In the genomic region with DNA sequence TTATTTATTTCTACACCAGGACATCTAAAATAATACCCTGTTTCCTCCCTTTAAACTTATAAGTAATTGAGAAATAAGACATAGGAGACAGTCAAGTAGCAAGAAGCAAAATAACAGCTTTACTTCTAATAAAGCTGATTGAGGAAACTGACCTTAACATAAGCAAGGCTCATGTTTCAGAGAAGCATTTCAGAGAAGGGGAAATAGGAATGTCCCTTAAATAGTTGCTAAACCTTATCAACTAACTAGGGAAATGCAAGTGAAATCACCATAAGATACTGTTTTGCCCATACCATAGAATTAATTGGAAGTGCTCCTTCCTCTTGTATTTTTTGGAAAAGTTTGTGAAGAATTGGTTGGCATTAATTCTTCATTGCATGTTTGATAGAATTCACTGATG, we compare ENCODE assay signal across 27 cellular contexts.
"Had no signal": no experiment of that assay in that cellular context is flagged by ENCODE, and none has a peak within 500 bp of the region (broad histone marks: within the 10 kb centered on the region; RNA-seq: fewer than 3 reads in every experiment).

No MANE protein-coding gene starts in this region.

- H3K27ac Mint-ChIP-seq: naive thymus-derived CD4-positive, alpha-beta T cell; nephron; neural progenitor cell; stimulated activated effector memory CD8-positive, alpha-beta T cell treated with anti-CD3 and anti-CD28 coated beads, Interleukin-12 subunit alpha, Interleukin-12 subunit beta, amount 100 ng/mL, for 72 hours; stimulated activated naive CD8-positive, alpha-beta T cell treated with anti-CD3 and anti-CD28 coated beads, Interleukin-15, Interleukin-2, amounts not matched to agents 100 ng/mL and 50 ng/mL, for 24 hours had no signal

- H3K36me3 Mint-ChIP-seq: stimulated activated effector memory CD8-positive, alpha-beta T cell treated with anti-CD3 and anti-CD28 coated beads, Interleukin-12 subunit alpha, Interleukin-12 subunit beta, amount 100 ng/mL, for 72 hours had no signal

- H3K36me3 ChIP-seq: esophagus muscularis mucosa, gastroesophageal sphincter, heart left ventricle, left lung, sigmoid colon, thoracic aorta, tibial nerve, upper lobe of left lung had no signal

- H3K4me1 Mint-ChIP-seq: naive thymus-derived CD4-positive, alpha-beta T cell; nephron; stimulated activated effector memory CD8-positive, alpha-beta T cell treated with anti-CD3 and anti-CD28 coated beads, Interleukin-12 subunit alpha, Interleukin-12 subunit beta, amount 100 ng/mL, for 72 hours had no signal

- DNase-seq: effector CD8-positive, alpha-beta T cell; foreskin keratinocyte; heart left ventricle; kidney; left cardiac atrium; left lung; mesenchymal stem cell; midbrain; naive thymus-derived CD4-positive, alpha-beta T cell; posterior cingulate gyrus; psoas muscle; right cardiac atrium; sigmoid colon; stimulated activated CD4-positive, alpha-beta T cell treated with anti-CD3 and anti-CD28 coated beads, Interleukin-2, amount 100 ng/mL, for 24 hours; stimulated activated CD4-positive, alpha-beta T cell treated with anti-CD3 and anti-CD28 coated beads, Interleukin-4, amount 100 ng/mL, for 24 hours; upper lobe of left lung had no signal

- H3K4me3 Mint-ChIP-seq: naive thymus-derived CD4-positive, alpha-beta T cell; nephron; neural progenitor cell; stimulated activated effector memory CD8-positive, alpha-beta T cell treated with anti-CD3 and anti-CD28 coated beads, Interleukin-12 subunit alpha, Interleukin-12 subunit beta, amount 100 ng/mL, for 72 hours; stimulated activated naive CD8-positive, alpha-beta T cell treated with anti-CD3 and anti-CD28 coated beads, Interleukin-15, Interleukin-2, amounts not matched to agents 100 ng/mL and 50 ng/mL, for 24 hours had no signal

- H3K27me3 Mint-ChIP-seq: naive thymus-derived CD4-positive, alpha-beta T cell; stimulated activated naive CD8-positive, alpha-beta T cell treated with anti-CD3 and anti-CD28 coated beads, Interleukin-15, Interleukin-2, amounts not matched to agents 100 ng/mL and 50 ng/mL, for 24 hours had no signal

- H3K4me3 ChIP-seq: esophagus muscularis mucosa, gastroesophageal sphincter, heart left ventricle, hepatocyte, left lung, neural progenitor cell, psoas muscle, sigmoid colon, thoracic aorta, tibial nerve, upper lobe of left lung had no signal

- ATAC-seq: foreskin keratinocyte; gastroesophageal sphincter; heart left ventricle; left cardiac atrium; left lung; naive thymus-derived CD4-positive, alpha-beta T cell; psoas muscle; right cardiac atrium; stimulated activated effector memory CD8-positive, alpha-beta T cell treated with anti-CD3 and anti-CD28 coated beads, Interleukin-12 subunit alpha, Interleukin-12 subunit beta, amount 100 ng/mL, for 72 hours had no signal

- H3K27me3 ChIP-seq: esophagus muscularis mucosa, foreskin keratinocyte, gastroesophageal sphincter, heart left ventricle, hepatocyte, left lung, neural progenitor cell, sigmoid colon, tibial nerve, upper lobe of left lung had no signal

- H3K27ac ChIP-seq: esophagus muscularis mucosa, foreskin keratinocyte, gastroesophageal sphincter, heart left ventricle, hepatocyte, left lung, neural progenitor cell, psoas muscle, sigmoid colon, thoracic aorta, tibial nerve, upper lobe of left lung had no signal

- FAIRE-seq: endothelial cell of umbilical vein, kidney, urothelium cell line had no signal
